In the genomic region with DNA sequence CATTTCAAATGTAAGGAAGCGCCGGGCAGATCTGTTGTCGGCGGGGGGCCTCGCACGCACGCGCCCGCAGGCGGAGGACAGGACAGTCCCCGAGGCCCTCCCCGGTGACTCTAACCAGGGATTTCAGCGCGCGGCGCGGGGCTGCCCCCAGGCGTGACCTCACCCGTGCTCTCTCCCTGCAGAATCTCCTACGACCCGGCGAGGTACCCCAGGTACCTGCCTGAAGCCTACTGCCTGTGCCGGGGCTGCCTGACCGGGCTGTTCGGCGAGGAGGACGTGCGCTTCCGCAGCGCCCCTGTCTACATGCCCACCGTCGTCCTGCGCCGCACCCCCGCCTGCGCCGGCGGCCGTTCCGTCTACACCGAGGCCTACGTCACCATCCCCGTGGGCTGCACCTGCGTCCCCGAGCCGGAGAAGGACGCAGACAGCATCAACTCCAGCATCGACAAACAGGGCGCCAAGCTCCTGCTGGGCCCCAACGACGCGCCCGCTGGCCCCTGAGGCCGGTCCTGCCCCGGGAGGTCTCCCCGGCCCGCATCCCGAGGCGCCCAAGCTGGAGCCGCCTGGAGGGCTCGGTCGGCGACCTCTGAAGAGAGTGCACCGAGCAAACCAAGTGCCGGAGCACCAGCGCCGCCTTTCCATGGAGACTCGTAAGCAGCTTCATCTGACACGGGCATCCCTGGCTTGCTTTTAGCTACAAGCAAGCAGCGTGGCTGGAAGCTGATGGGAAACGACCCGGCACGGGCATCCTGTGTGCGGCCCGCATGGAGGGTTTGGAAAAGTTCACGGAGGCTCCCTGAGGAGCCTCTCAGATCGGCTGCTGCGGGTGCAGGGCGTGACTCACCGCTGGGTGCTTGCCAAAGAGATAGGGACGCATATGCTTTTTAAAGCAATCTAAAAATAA, we compare ENCODE assay signal across 8 cellular contexts. TPM values are rescaled to one million over a fixed set of nuclear protein-coding genes. Genes with fewer than 3 reads are reported as not detected.
DNase-seq lines count a peak whose midpoint lies in the region; ATAC-seq and TF ChIP-seq lines count a peak whose summit lies in the region.

No MANE protein-coding gene starts in this region.

- no peak for TF ChIP-seq CTCF in right atrium auricular region (IDR thresholded peaks at IDR 0.05)
- no peak for TF ChIP-seq CTCF in gastrocnemius medialis (IDR thresholded peaks at IDR 0.05 in 4 of 5, conservative IDR thresholded peaks at IDR 0.05 in 1 of 5)

- in situ Hi-C loops in gastrocnemius medialis (cut with MboI; ENCODE audit: low sequenced_read_pairs in 4 of 4) = loop anchor here in 1 of 4 donors (25.0 kb wide), 1 partner anchor 216 kb away; no protein-coding TSS in a partner anchor

- H3K9me3 ChIP-seq in right atrium auricular region = no peaks in the 10 kb centered on the region
- no peaks in the 10 kb centered on the region for H3K9me3 ChIP-seq in gastrocnemius medialis

- DNase-seq in stimulated activated CD4-positive, alpha-beta T cell treated with anti-CD3 and anti-CD28 coated beads, Interleukin-4, amount 100 ng/mL, for 1 hour = peak; percentile 17
- DNase-seq in stimulated activated CD4-positive, alpha-beta T cell treated with anti-CD3 and anti-CD28 coated beads, Interleukin-2, amount 100 ng/mL, for 48 hours = no peak
- DNase-seq in amniotic stem cell (lab: John Stamatoyannopoulos, UW) = peak; percentile 17
- DNase-seq in right atrium auricular region (ENCODE audit: low spot score) = peak; percentile 44
- DNase-seq in gastrocnemius medialis = peak; percentile 60 to 61
- no peak for DNase-seq in hippocampal formation (lab: John Stamatoyannopoulos, UW)
- DNase-seq in RKO (ENCODE audit: low spot score) = no peak

- H3K27me3 ChIP-seq in right atrium auricular region = no peaks in the 10 kb centered on the region
- no peaks in the 10 kb centered on the region for H3K27me3 ChIP-seq in gastrocnemius medialis

- H3K36me3 ChIP-seq in right atrium auricular region = no peaks in the 10 kb centered on the region
- H3K36me3 ChIP-seq in gastrocnemius medialis = no peaks in the 10 kb centered on the region

- ATAC-seq in gastrocnemius medialis (peak; percentile 9 to 13), HG03196 (IDR thresholded peaks at IDR 0.05; ENCODE audit: unreplicated experiment) (no peak)

- TF ChIP-seq POLR2A in gastrocnemius medialis (IDR thresholded peaks at IDR 0.05) = no peak

- H3K4me1 ChIP-seq in right atrium auricular region (peaks cover 0 to 18% of the 10 kb centered on the region in 2 donors), gastrocnemius medialis (peaks cover 33 to 47% of the 10 kb centered on the region in 2 donors)

- no peak overlapping the region for H3K27ac ChIP-seq in right atrium auricular region
- peak overlapping the region; percentile 80 to 89 (median 88) for H3K27ac ChIP-seq in gastrocnemius medialis

- intact Hi-C loops in gastrocnemius medialis (cut with DNase I; ENCODE audit: low total_unique reads) = no loop called here

- H3K4me3 ChIP-seq in right atrium auricular region = peak overlapping the region; percentile 23 to 43
- H3K4me3 ChIP-seq in gastrocnemius medialis = peak overlapping the region; percentile 34 to 60 (median 49)

RNA-seq across cellular contexts. Expression of gene IL17D, which starts 18.2 kb away (rescaled TPM):
- 1 to 10 TPM; 1.9 to 2.5 TPM for total RNA-seq in right atrium auricular region
- 10 to 100 TPM in 1 of 4 donors, 1 to 10 TPM in 3; 2.2 to 14.2 (median 3.0) TPM for total RNA-seq in gastrocnemius medialis

RNA-seq across cellular contexts. Expression of gene EEF1AKMT1, which starts 52.1 kb away (rescaled TPM):
- total RNA-seq in right atrium auricular region (10 to 100 TPM; 11.1 to 12.5 TPM), gastrocnemius medialis (1 to 10 TPM; 5.9 to 8.5 (median 8.0) TPM)

Comparison
In these comparisons a context has a peak if more than half of its experiments do, and no peak if none do; other contexts are left out.
1. DNase-seq: peak in stimulated activated CD4-positive, alpha-beta T cell treated with anti-CD3 and anti-CD28 coated beads, Interleukin-4, amount 100 ng/mL, for 1 hour (single experiment), amniotic stem cell (single experiment), right atrium auricular region (single experiment) and gastrocnemius medialis (2 of 2); none in stimulated activated CD4-positive, alpha-beta T cell treated with anti-CD3 and anti-CD28 coated beads, Interleukin-2, amount 100 ng/mL, for 48 hours (0 of 2), hippocampal formation (0 of 2) and RKO (single experiment).
2. H3K27ac ChIP-seq: peak in gastrocnemius medialis (4 of 4); none in right atrium auricular region (0 of 2).